In genomic region chr1:230371923-230372703, GRCh38 we compare ENCODE assay signal across 18 cellular contexts. TPM values are rescaled to one million over a fixed set of nuclear protein-coding genes. Genes with fewer than 3 reads are reported as not detected.
"Had no signal": no experiment of that assay in that cellular context is flagged by ENCODE, and none has a peak within 500 bp of the region (broad histone marks: within the 10 kb centered on the region; RNA-seq: fewer than 3 reads in every experiment).

No MANE protein-coding gene starts in this region.

- H3K9me3 ChIP-seq: adrenal gland, breast epithelium, esophagus squamous epithelium, lower lobe of right lung, suprapubic skin had no signal

- H3K4me3 ChIP-seq: adrenal gland, breast epithelium, esophagus squamous epithelium, hepatocyte, lower lobe of right lung, suprapubic skin had no signal

- H3K4me2 ChIP-seq: hepatocyte had no signal

- ATAC-seq: activated naive CD4-positive, alpha-beta T cell treated with anti-CD3 and anti-CD28 coated beads, Interleukin-2, amount 50 U/mL, for 72 hours; lower lobe of right lung had no signal

- H3K27me3 ChIP-seq: adrenal gland, hepatocyte, suprapubic skin had no signal

- H3K27ac ChIP-seq: adrenal gland, breast epithelium, esophagus squamous epithelium, hepatocyte, lower lobe of right lung, suprapubic skin had no signal

- DNase-seq: activated CD4-positive, alpha-beta T cell treated with anti-CD3 and anti-CD28 coated beads, Interleukin-2, amount 50 U/mL, for 4 hours; activated gamma-delta T cell; adrenal gland; cortex of kidney; effector CD8-positive, alpha-beta T cell; esophagus squamous epithelium; islet precursor cell; lower lobe of right lung; nephron progenitor cell; nucleus accumbens; stimulated activated CD4-positive, alpha-beta T cell treated with anti-CD3 and anti-CD28 coated beads, Interleukin-2, amount 100 ng/mL, for 24 hours; trophoblast cell had no signal

- H2AFZ ChIP-seq: hepatocyte had no signal

- H3K4me1 ChIP-seq: adrenal gland, breast epithelium, esophagus squamous epithelium, lower lobe of right lung, suprapubic skin had no signal

- H3K79me2 ChIP-seq: hepatocyte had no signal

- H3K36me3 ChIP-seq: adrenal gland, breast epithelium, esophagus squamous epithelium, lower lobe of right lung, suprapubic skin had no signal

RNA-seq across cellular contexts. Expression of gene PGBD5, which starts 54.0 kb away (rescaled TPM):
- total RNA-seq: endothelial cell of umbilical vein; T-helper 2 cell treated with Interferon-gamma antibody and Interleukin-4, amounts not matched to agents 100 ng/mL and 5 ng/mL, for 36 hours had no signal
